ENCODE assay signal across 8 cellular contexts in the genomic region with DNA sequence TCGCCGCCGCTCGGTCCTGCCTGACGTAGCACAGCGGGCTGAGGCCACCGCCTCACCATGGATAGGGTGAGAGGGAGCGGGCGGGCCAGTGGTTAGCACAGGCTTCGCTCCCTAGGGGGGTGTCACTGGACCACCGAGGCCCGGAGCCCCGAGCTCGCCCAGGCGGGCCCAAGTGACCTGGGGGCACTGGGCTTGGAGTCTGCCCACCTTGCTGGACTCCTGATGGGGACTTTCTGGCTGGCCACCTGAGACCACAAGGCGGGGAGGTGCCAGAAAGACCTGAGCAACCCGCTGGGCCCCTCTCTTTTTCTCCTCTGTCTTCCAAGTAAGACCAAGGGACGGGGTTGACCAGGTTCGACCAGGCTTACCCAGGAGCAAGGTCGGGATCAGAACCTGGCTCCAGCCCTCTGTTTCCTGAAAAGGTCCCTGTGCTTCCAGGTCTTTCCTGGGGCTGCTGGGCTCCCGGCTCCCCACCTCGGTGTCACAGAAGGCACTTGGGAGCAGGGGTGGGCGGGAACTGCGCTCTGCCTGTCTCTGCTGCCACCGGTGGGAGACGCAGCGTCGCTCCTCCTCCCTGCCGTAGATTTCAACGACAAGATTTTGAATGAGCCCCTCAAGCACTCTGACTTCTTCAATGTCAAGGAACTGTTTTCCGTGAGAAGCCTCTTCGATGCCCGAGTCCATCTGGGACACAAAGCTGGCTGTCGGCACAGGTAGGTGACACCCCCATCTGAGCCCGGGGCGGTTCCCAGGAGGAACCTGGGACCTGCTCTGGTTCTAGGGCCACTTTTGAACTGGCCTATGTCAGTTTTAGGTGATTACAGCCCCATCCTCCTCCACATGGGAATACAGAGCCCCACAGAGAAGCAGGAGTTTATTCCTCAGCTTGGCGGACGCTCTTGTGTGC. TPM values are rescaled to one million over a fixed set of nuclear protein-coding genes. Genes with fewer than 3 reads are reported as not detected.
DNase-seq lines count a peak whose midpoint lies in the region; ATAC-seq and TF ChIP-seq lines count a peak whose summit lies in the region.

No MANE protein-coding gene starts in this region.

- intact Hi-C loops in dendritic cell treated with granulocyte-macrophage colony-stimulating factor and Interleukin-4, amounts not matched to agents 40 ng/mL and 50 ng/mL, for 4 days (cut with micrococcal nuclease) = no loop called here

- no peaks in the 10 kb centered on the region for H3K9me3 Mint-ChIP-seq in dendritic cell treated with granulocyte-macrophage colony-stimulating factor and Interleukin-4, amounts not matched to agents 40 ng/mL and 50 ng/mL, for 4 days

- H3K4me3 ChIP-seq in GM12875 (ENCODE audit: low read depth, low read length) (peak overlapping the region; percentile 96), NB4 (ENCODE audit: low read depth, low read length) (peak overlapping the region; percentile 70), mesodermal cell (ENCODE audit: extremely low read depth, insufficient read depth, low read length, poor library complexity, severe bottlenecking) (peak overlapping the region; percentile 89)

- H3K4me1 Mint-ChIP-seq in dendritic cell treated with granulocyte-macrophage colony-stimulating factor and Interleukin-4, amounts not matched to agents 40 ng/mL and 50 ng/mL, for 4 days (ENCODE audit: low read depth) = peaks cover 33% of the 10 kb centered on the region

- no peak for ATAC-seq in HG02642 (IDR thresholded peaks at IDR 0.05; ENCODE audit: poor library complexity, unreplicated experiment)
- ATAC-seq in HG03521 (IDR thresholded peaks at IDR 0.05; ENCODE audit: unreplicated experiment) = no peak
- no peak for ATAC-seq in activated CD4-positive, CD25-positive, alpha-beta regulatory T cell treated with anti-CD3 and anti-CD28 coated beads, Interleukin-2, amount 50 U/mL, for 24 hours

- H3K27ac ChIP-seq in mesodermal cell (ENCODE audit: low read depth, low read length, severe bottlenecking) = peak overlapping the region; percentile 49

- peaks cover 8% of the 10 kb centered on the region for H3K4me1 ChIP-seq in mesodermal cell (ENCODE audit: control insufficient read depth, insufficient read depth, low read length, poor library complexity, severe bottlenecking)

- peak; percentile 78 for DNase-seq in NB4 (ENCODE audit: low read depth)
- DNase-seq in NCI-H187 treated with DMSO at 0.1 percent for 48 hours (lab: John Stamatoyannopoulos, UW) = no peak

- peak; percentile 3 for TF ChIP-seq POLR2A in NB4 (IDR thresholded peaks at IDR 0.05; ENCODE audit: extremely low read depth, insufficient read length)

- WGBS in mesodermal cell (ENCODE audit: insufficient coverage in 2 of 2), 2 experiments = 36 to 44% methylated on average over 34 to 38 of the region's 38 CpGs

- no peaks in the 10 kb centered on the region for H3K9me3 ChIP-seq in mesodermal cell (ENCODE audit: control insufficient read depth, low read length)

- H3K27ac Mint-ChIP-seq in dendritic cell treated with granulocyte-macrophage colony-stimulating factor and Interleukin-4, amounts not matched to agents 40 ng/mL and 50 ng/mL, for 4 days = peak overlapping the region; percentile 92

- peaks cover 39% of the 10 kb centered on the region for H3K36me3 ChIP-seq in mesodermal cell (ENCODE audit: control insufficient read depth, insufficient read depth, low read length)

- peaks cover 49% of the 10 kb centered on the region for H3K36me3 Mint-ChIP-seq in dendritic cell treated with granulocyte-macrophage colony-stimulating factor and Interleukin-4, amounts not matched to agents 40 ng/mL and 50 ng/mL, for 4 days (ENCODE audit: low read depth)

- H3K4me3 Mint-ChIP-seq in dendritic cell treated with granulocyte-macrophage colony-stimulating factor and Interleukin-4, amounts not matched to agents 40 ng/mL and 50 ng/mL, for 4 days = peak overlapping the region; percentile 98

- peaks cover 20% of the 10 kb centered on the region for H3K27me3 Mint-ChIP-seq in dendritic cell treated with granulocyte-macrophage colony-stimulating factor and Interleukin-4, amounts not matched to agents 40 ng/mL and 50 ng/mL, for 4 days

- TF ChIP-seq CTCF in GM12875 (IDR thresholded peaks at IDR 0.05; ENCODE audit: borderline replicate concordance, insufficient read depth, low read depth, low read length) (no peak), NB4 (IDR thresholded peaks at IDR 0.05; ENCODE audit: low read depth, low read length) (no peak)

RNA-seq across cellular contexts. Expression of a gene that starts 1.0 kb away (rescaled TPM):
- polyA plus RNA-seq in mesodermal cell (2013, experiment 1 of 2) = 60.1 TPM
- polyA plus RNA-seq in mesodermal cell (2013, experiment 2 of 2) = 55.5 TPM

RNA-seq across cellular contexts. Expression of a gene that starts 19.7 kb away (rescaled TPM):
- 3.2 TPM for polyA plus RNA-seq in mesodermal cell (2013, experiment 1 of 2)
- 1.8 TPM for polyA plus RNA-seq in mesodermal cell (2013, experiment 2 of 2)

RNA-seq across cellular contexts. Expression of a gene that starts 21.9 kb away (rescaled TPM):
- polyA plus RNA-seq in mesodermal cell (2013, experiment 1 of 2) = 22.5 TPM
- 19.3 TPM for polyA plus RNA-seq in mesodermal cell (2013, experiment 2 of 2)

RNA-seq across cellular contexts. Expression of a gene that starts 44.4 kb away (rescaled TPM):
- polyA plus RNA-seq in mesodermal cell (2013, experiment 1 of 2) = 2.5 TPM
- 1.9 TPM for polyA plus RNA-seq in mesodermal cell (2013, experiment 2 of 2)
